8 cellular contexts compared by ENCODE assay signal in genomic region chr3:141386611-141387110, GRCh38. TPM values are rescaled to one million over a fixed set of nuclear protein-coding genes. Genes with fewer than 3 reads are reported as not detected.
DNase-seq lines count a peak whose midpoint lies in the region; ATAC-seq and TF ChIP-seq lines count a peak whose summit lies in the region.

No MANE protein-coding gene starts in this region.

- peak overlapping the region; percentile 91 for H2BK5ac ChIP-seq in IMR-90 (ENCODE audit: low read depth, low read length, poor library complexity, severe bottlenecking)

- no peak for TF ChIP-seq CTCF in IMR-90 (conservative IDR thresholded peaks at IDR 0.05; ENCODE audit: low read depth, low read length)
- TF ChIP-seq CTCF in brain microvascular endothelial cell (IDR thresholded peaks at IDR 0.05; ENCODE audit: low read depth, low read length, missing control alignments), result no peak
- no peak for TF ChIP-seq CTCF in vagina (IDR thresholded peaks at IDR 0.05)

- in situ Hi-C loops in IMR-90 (cut with MboI; ENCODE audit: low sequenced_read_pairs), result no loop called here
- in situ Hi-C loops in brain microvascular endothelial cell (cut with HindIII; ENCODE audit: low pct_ligation_motif_present, low sequenced_read_pairs), result no loop called here

- H4K20me1 ChIP-seq in IMR-90 (ENCODE audit: insufficient read depth, low read length), result no peaks in the 10 kb centered on the region

- peaks cover 25 to 63% of the 10 kb centered on the region in 2 experiments for H3K79me1 ChIP-seq in IMR-90 (ENCODE audit: low read depth in 1 of 2, low read length in 2 of 2)

- H4K5ac ChIP-seq in IMR-90 (ENCODE audit: low read depth, low read length), result peak overlapping the region; percentile 58

- peak overlapping the region; percentile 27 for H2AFZ ChIP-seq in IMR-90 (replicated peaks; ENCODE audit: low read length, poor library complexity)

- no peaks in the 10 kb centered on the region for H3K9me3 ChIP-seq in IMR-90 (ENCODE audit: control insufficient read depth, insufficient read depth, low read length)
- no peaks in the 10 kb centered on the region for H3K9me3 ChIP-seq in vagina

- intact Hi-C loops in IMR-90 (cut with micrococcal nuclease), result loop anchor here (2.0 kb wide), 1 partner anchor 14 kb away; no protein-coding TSS in a partner anchor
- intact Hi-C loops in vagina (cut with DNase I), result no loop called here

- H3K56ac ChIP-seq in IMR-90 (ENCODE audit: extremely low read depth, insufficient read depth, low read length), result peak overlapping the region; percentile 75

- H2BK120ac ChIP-seq in IMR-90 (ENCODE audit: low read depth, low read length), result peak overlapping the region; percentile 91

- peak overlapping the region; percentile 68 for H3K9ac ChIP-seq in IMR-90 (ENCODE audit: low read depth, low read length)

- DNase-seq in IMR-90 (peak; percentile 83), brain microvascular endothelial cell (no peak), nucleus accumbens (lab: John Stamatoyannopoulos, UW) (peak in 38 of 56 donors; percentile 14 to 71 (median 46)), iPS-NIHi7 (ENCODE audit: extremely low spot score) (no peak), DMS79 (lab: John Stamatoyannopoulos, UW) (no peak), vagina (ENCODE audit: extremely low spot score in 2 of 2) (no peak)

- H3K36me3 ChIP-seq in IMR-90 (ENCODE audit: control insufficient read depth, insufficient read depth, low read length), result peaks cover 11% of the 10 kb centered on the region
- H3K36me3 ChIP-seq in brain microvascular endothelial cell (replicated peaks), result peaks cover 63% of the 10 kb centered on the region
- H3K36me3 ChIP-seq in vagina, result no peaks in the 10 kb centered on the region

- H4K91ac ChIP-seq in IMR-90 (ENCODE audit: insufficient read depth, low read depth, low read length), result peak overlapping the region; percentile 98

- peak overlapping the region; percentile 32 to 90; a peak in 3 of 4 replicates for H4K8ac ChIP-seq in IMR-90 (ENCODE audit: low read depth in 2 of 2, low read length in 2 of 2)

- peak overlapping the region; percentile 71 for H2AK9ac ChIP-seq in IMR-90 (replicated peaks; ENCODE audit: low read depth, low read length, poor library complexity)

- peaks cover 20% of the 10 kb centered on the region for H3K4me1 ChIP-seq in IMR-90 (ENCODE audit: control insufficient read depth, insufficient read depth, low read length)
- peaks cover 7% of the 10 kb centered on the region for H3K4me1 ChIP-seq in vagina

- TF ChIP-seq POLR2A in IMR-90 (IDR thresholded peaks at IDR 0.05; ENCODE audit: low read depth, low read length), result peak; percentile 69
- no peak for TF ChIP-seq POLR2A in vagina (IDR thresholded peaks at IDR 0.05)

- no TSS peak for BruUV-seq in IMR-90 (replicated peaks; lab: Mats Ljungman, UMichigan)

- H3K4ac ChIP-seq in IMR-90 (ENCODE audit: low read depth, low read length), result peak overlapping the region; percentile 88

- H3K9me1 ChIP-seq in IMR-90 (ENCODE audit: insufficient read depth, low read length), result peaks cover 8% of the 10 kb centered on the region; the same call in 1 of the 2 replicates

- TF ChIP-seq RAD21 in IMR-90 (IDR thresholded peaks at IDR 0.05; ENCODE audit: low read length), result no peak

- H3K4me2 ChIP-seq in IMR-90 (ENCODE audit: low read depth, low read length), result peak overlapping the region; percentile 82

- peak overlapping the region; percentile 67 for H3K18ac ChIP-seq in IMR-90 (ENCODE audit: low read depth, low read length)

- H3K14ac ChIP-seq in IMR-90 (replicated peaks; ENCODE audit: low read depth, low read length), result peak overlapping the region; percentile 66

- ATAC-seq in GM18502 (IDR thresholded peaks at IDR 0.05; ENCODE audit: poor library complexity, unreplicated experiment) (peak; percentile 40), IMR-90 (ENCODE audit: low read depth) (peak; percentile 45), HG02678 (IDR thresholded peaks at IDR 0.05; ENCODE audit: unreplicated experiment) (no peak)

- no CpG with 5 or more reads among the region's 5 CpGs for WGBS in IMR-90 (ENCODE audit: extremely low coverage in 2 of 2, insufficient read length in 1 of 2), 2 experiments

- no peaks in the 10 kb centered on the region for H3K27me3 ChIP-seq in IMR-90 (ENCODE audit: control insufficient read depth, insufficient read depth, low read length)
- H3K27me3 ChIP-seq in brain microvascular endothelial cell (replicated peaks), result no peaks in the 10 kb centered on the region
- no peaks in the 10 kb centered on the region for H3K27me3 ChIP-seq in vagina

- CTCF ChIA-PET in IMR-90 (lab: Yijun Ruan, JAX), result interaction anchor here (0.6 to 2.1 kb wide), 4 partner anchors 26 to 1012 kb away, joined by 3 to 8 read pairs (median 4); no protein-coding TSS in a partner anchor

- H3K27ac ChIP-seq in IMR-90 (ENCODE audit: insufficient read depth, low read length), result peak overlapping the region; percentile 78
- H3K27ac ChIP-seq in brain microvascular endothelial cell, result peak overlapping the region; percentile 53
- no peak overlapping the region for H3K27ac ChIP-seq in vagina

- POLR2A ChIA-PET in IMR-90 (lab: Charles Lee; ENCODE audit: unreplicated experiment), result interaction anchor here (0.6 to 2.2 kb wide), 6 partner anchors 14 to 24 kb away, joined by 3 to 5 read pairs (median 3); partner anchors contain the start of gene ZBTB38

- H3K23ac ChIP-seq in IMR-90 (ENCODE audit: low read depth, low read length), result peak overlapping the region; percentile 80

- peak overlapping the region; percentile 69; the same call in 2 of the 3 replicates for H2BK15ac ChIP-seq in IMR-90 (ENCODE audit: low read depth, low read length)

- peak overlapping the region; percentile 84 for H2AK5ac ChIP-seq in IMR-90 (ENCODE audit: low read depth, low read length)

- H2BK20ac ChIP-seq in IMR-90 (ENCODE audit: low read depth, low read length), result peak overlapping the region; percentile 63

- H3K4me3 ChIP-seq in IMR-90 (ENCODE audit: insufficient read depth, low read depth, low read length) (peak overlapping the region; percentile 44), brain microvascular endothelial cell (ENCODE audit: low read depth, low read length) (peak overlapping the region; percentile 31), vagina (no peak overlapping the region)

- dilution Hi-C loops in IMR-90 (cut with HindIII; ENCODE audit: low sequenced_read_pairs, unreplicated experiment), result no loop called here

TF ChIP-seq in IMR-90, 13 proteins besides CTCF, POLR2A, EP300 and RAD21:
- TF ChIP-seq CEBPB (IDR thresholded peaks at IDR 0.05; ENCODE audit: low read depth, low read length), result peak; percentile 87
- TF ChIP-seq MXI1 (IDR thresholded peaks at IDR 0.05; ENCODE audit: borderline replicate concordance, low read depth, low read length), result 0 out of 2 replicates have a peak, but pooled peaks have one; percentile 16
- TF ChIP-seq RFX5 (IDR thresholded peaks at IDR 0.05; ENCODE audit: low read depth, low read length), result no peak
- TF ChIP-seq MAFK (IDR thresholded peaks at IDR 0.05; ENCODE audit: low read depth, low read length), result no peak
- no peak for TF ChIP-seq MAZ (IDR thresholded peaks at IDR 0.05; ENCODE audit: borderline replicate concordance, low read depth, low read length)
TF ChIP-seq in IMR-90: peak in this region for 2.

RNA-seq across cellular contexts. Expression of gene ZBTB38, which starts 18.4 kb away (rescaled TPM):
- total RNA-seq in IMR-90 (2012; rRNA removed), result 230 and 274 TPM in 2 replicates
- 44.9 and 45.1 TPM in 2 replicates for polyA plus RNA-seq in IMR-90 (2012; rRNA removed)
- polyA plus RNA-seq in IMR-90 (2012; cell fraction: cytosol; rRNA removed), result 15.3 and 16.3 TPM in 2 replicates
- 12.9 and 53.4 TPM in 2 replicates for polyA plus RNA-seq in IMR-90 (2012; cell fraction: nucleus; rRNA removed; ENCODE audit: low replicate concordance)
- total RNA-seq in vagina, result 88.6 TPM

Comparison
In these comparisons a context has a peak if more than half of its experiments do, and no peak if none do; other contexts are left out.
1. DNase-seq: peak in IMR-90 (single experiment) and nucleus accumbens (38 of 56); none in brain microvascular endothelial cell (single experiment), iPS-NIHi7 (single experiment), DMS79 (single experiment) and vagina (0 of 2).
2. H3K4me3 ChIP-seq: peak in IMR-90 (single experiment) and brain microvascular endothelial cell (single experiment); none in vagina (0 of 2).